Comparison of ENCODE assay signal across 8 cellular contexts in the genomic region with DNA sequence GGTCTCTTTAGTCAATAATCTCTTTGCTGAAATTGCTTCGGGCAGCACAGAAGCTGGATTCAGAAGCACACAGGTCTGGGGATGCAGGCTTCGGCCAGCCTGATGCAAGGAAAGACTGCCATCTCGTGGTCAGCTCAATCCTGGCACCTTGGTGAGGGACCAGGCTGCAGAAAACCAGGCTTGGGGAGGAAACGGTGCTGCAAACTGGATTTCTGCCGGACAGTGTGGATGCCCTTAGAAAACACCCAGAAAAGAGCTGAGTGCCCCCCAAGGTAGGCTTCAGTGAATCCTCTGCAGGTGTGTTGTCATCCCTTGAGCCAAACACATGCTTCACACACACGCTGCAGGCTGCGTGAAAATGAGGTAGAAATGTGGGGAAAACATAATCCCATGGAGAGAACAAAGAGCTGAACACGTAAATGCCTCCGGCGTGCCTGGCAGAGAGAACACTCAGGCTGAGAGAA.
A peak's percentile ranks its signal among the peaks of the same experiment; 100 is the strongest.
DNase-seq lines count a peak whose midpoint lies in the region; ATAC-seq and TF ChIP-seq lines count a peak whose summit lies in the region.

No MANE protein-coding gene starts in this region.

- H4K91ac ChIP-seq in mesenchymal stem cell (ENCODE audit: low read length), result no peak overlapping the region

- no peaks in the 10 kb centered on the region for H3K9me3 ChIP-seq in SJCRH30 (replicated peaks)
- no peaks in the 10 kb centered on the region for H3K9me3 ChIP-seq in mesenchymal stem cell (ENCODE audit: control insufficient read depth, low read length)

- no peaks in the 10 kb centered on the region for H3K27me3 ChIP-seq in BJ (ENCODE audit: control insufficient read depth, insufficient read depth, low read length)
- H3K27me3 ChIP-seq in SJCRH30, result no peaks in the 10 kb centered on the region
- H3K27me3 ChIP-seq in mesenchymal stem cell (ENCODE audit: control insufficient read depth in 1 of 2, insufficient read depth in 1 of 2, low read length in 2 of 2), result peaks cover 0 to 13% of the 10 kb centered on the region in 2 experiments

- peak; percentile 73 for TF ChIP-seq CTCF in BJ (IDR thresholded peaks at IDR 0.05; ENCODE audit: insufficient read depth, low read depth, low read length)

- H4K8ac ChIP-seq in mesenchymal stem cell (ENCODE audit: low read length), result no peak overlapping the region

- no peak overlapping the region for H2BK12ac ChIP-seq in mesenchymal stem cell (ENCODE audit: low read length in 2 of 2)

- H3K4me3 ChIP-seq in BJ (ENCODE audit: low read depth, low read length), result no peak overlapping the region
- H3K4me3 ChIP-seq in Jurkat, Clone E6-1 (ENCODE audit: low read length), result no peak overlapping the region
- H3K4me3 ChIP-seq in SJCRH30, result no peak overlapping the region
- H3K4me3 ChIP-seq in mesenchymal stem cell (ENCODE audit: insufficient read depth in 1 of 2, low read depth in 1 of 2, low read length in 2 of 2), result no peak overlapping the region

- ATAC-seq in GM18868 (IDR thresholded peaks at IDR 0.05; ENCODE audit: unreplicated experiment), result peak; percentile 76

- H3K18ac ChIP-seq in mesenchymal stem cell (ENCODE audit: low read depth in 1 of 2, low read length in 2 of 2), result no peak overlapping the region

- DNase-seq in BJ (ENCODE audit: low read depth) (no peak), SJCRH30 (peak; percentile 58 to 80), amniotic stem cell (lab: John Stamatoyannopoulos, UW) (peak; percentile 1), hippocampal formation (lab: John Stamatoyannopoulos, UW) (peak; percentile 75 to 82), mesenchymal stem cell (no peak)
- peak; percentile 32 for DNase-seq in Jurkat, Clone E6-1 (ENCODE audit: low read depth, low spot score)
- DNase-seq in stimulated activated CD4-positive, alpha-beta T cell treated with anti-CD3 and anti-CD28 coated beads, Interleukin-12 subunit alpha, Interleukin-12 subunit beta, amount 100 ng/mL, for 24 hours (ENCODE audit: low read depth in 2 of 2), result peak; percentile 29 to 48

- no peaks in the 10 kb centered on the region for H3K79me1 ChIP-seq in mesenchymal stem cell (replicated peaks; ENCODE audit: low read length, poor library complexity, severe bottlenecking)

- H3K23ac ChIP-seq in mesenchymal stem cell (ENCODE audit: low read length in 2 of 2), result no peak overlapping the region

- no peak overlapping the region for H3K14ac ChIP-seq in mesenchymal stem cell (ENCODE audit: low read length in 2 of 2)

- POLR2A ChIA-PET in BJ (lab: Charles Lee), result interaction anchor here (0.6 kb wide), 1 partner anchor 27 kb away, joined by 4 read pairs; no protein-coding TSS in a partner anchor

- no peaks in the 10 kb centered on the region for H3K36me3 ChIP-seq in BJ (ENCODE audit: control insufficient read depth, insufficient read depth, low read length)
- no peaks in the 10 kb centered on the region for H3K36me3 ChIP-seq in SJCRH30
- no peaks in the 10 kb centered on the region for H3K36me3 ChIP-seq in mesenchymal stem cell (ENCODE audit: control insufficient read depth in 1 of 2, insufficient read depth in 2 of 2, low read depth in 1 of 2, low read length in 2 of 2)

- no peak overlapping the region for H3K9ac ChIP-seq in mesenchymal stem cell (ENCODE audit: low read length)

- no peak overlapping the region for H2BK15ac ChIP-seq in mesenchymal stem cell (ENCODE audit: low read depth, poor library complexity, severe bottlenecking)

- WGBS in mesenchymal stem cell, result 53% methylated on average over 10 of the region's 10 CpGs

- no peak overlapping the region for H2AFZ ChIP-seq in mesenchymal stem cell (ENCODE audit: low read depth, low read length)

- H3K4me1 ChIP-seq in SJCRH30 (peaks cover 4% of the 10 kb centered on the region), mesenchymal stem cell (ENCODE audit: control insufficient read depth, insufficient read depth, low read depth, low read length) (no peaks in the 10 kb centered on the region)

- no peak overlapping the region for H2BK120ac ChIP-seq in mesenchymal stem cell (ENCODE audit: low read depth, low read length)

- H2AK5ac ChIP-seq in mesenchymal stem cell (ENCODE audit: low read length, severe bottlenecking), result no peak overlapping the region

- CTCF ChIA-PET in BJ (lab: Yijun Ruan, JAX), result interaction anchor here (0.8 to 1.8 kb wide), 8 partner anchors 14 to 816 kb away, joined by 3 to 7 read pairs (median 4); no protein-coding TSS in a partner anchor

- H3K27ac ChIP-seq in SJCRH30, result no peak overlapping the region
- H3K27ac ChIP-seq in mesenchymal stem cell (ENCODE audit: low read length, poor library complexity, severe bottlenecking), result no peak overlapping the region

- no peak overlapping the region for H2BK5ac ChIP-seq in mesenchymal stem cell (ENCODE audit: low read depth, low read length, poor library complexity, severe bottlenecking)

- H3K4ac ChIP-seq in mesenchymal stem cell (ENCODE audit: low read depth in 1 of 2, low read length in 2 of 2), result no peak overlapping the region

- H3K4me2 ChIP-seq in mesenchymal stem cell (ENCODE audit: low read length, poor library complexity, severe bottlenecking), result no peak overlapping the region

Comparison
In these comparisons a context has a peak if more than half of its experiments do, and no peak if none do; other contexts are left out.
1. DNase-seq: peak in Jurkat, Clone E6-1 (single experiment), SJCRH30 (2 of 2), amniotic stem cell (single experiment), hippocampal formation (2 of 2) and stimulated activated CD4-positive, alpha-beta T cell treated with anti-CD3 and anti-CD28 coated beads, Interleukin-12 subunit alpha, Interleukin-12 subunit beta, amount 100 ng/mL, for 24 hours (2 of 2); none in BJ (single experiment) and mesenchymal stem cell (single experiment).